Comparison of ENCODE assay signal across 8 cellular contexts in genomic region chr12:71746983-71747611, GRCh38. TPM values are rescaled to one million over a fixed set of nuclear protein-coding genes. Genes with fewer than 3 reads are reported as not detected.
DNase-seq lines count a peak whose midpoint lies in the region; ATAC-seq and TF ChIP-seq lines count a peak whose summit lies in the region.

No MANE protein-coding gene starts in this region.

- peak; percentile 62 for TF ChIP-seq CTCF in GM12865 (IDR thresholded peaks at IDR 0.05; ENCODE audit: insufficient read depth, low read depth, low read length, missing control alignments)
- peak; percentile 31 to 97 (median 84) for TF ChIP-seq CTCF in Peyer's patch (IDR thresholded peaks at IDR 0.05)
- peak; percentile 79 for TF ChIP-seq CTCF in parathyroid adenoma (IDR thresholded peaks at IDR 0.05)

- H3K27me3 ChIP-seq in Peyer's patch: no peaks in the 10 kb centered on the region
- H3K27me3 ChIP-seq in parathyroid adenoma (ENCODE audit: control insufficient read depth, insufficient read depth, low read length): no peaks in the 10 kb centered on the region

- TF ChIP-seq POLR2A in Peyer's patch (IDR thresholded peaks at IDR 0.05): no peak

- H3K79me2 ChIP-seq in parathyroid adenoma: no peaks in the 10 kb centered on the region

- no peaks in the 10 kb centered on the region for H3K9me3 ChIP-seq in Peyer's patch
- H3K9me3 ChIP-seq in parathyroid adenoma (ENCODE audit: control insufficient read depth, low read length): no peaks in the 10 kb centered on the region

- peak overlapping the region; percentile 2 for H2AFZ ChIP-seq in parathyroid adenoma

- H3K36me3 ChIP-seq in Peyer's patch (no peaks in the 10 kb centered on the region), parathyroid adenoma (ENCODE audit: control insufficient read depth, insufficient read depth, low read length) (no peaks in the 10 kb centered on the region)

- H3K4me1 ChIP-seq in Peyer's patch (no peaks in the 10 kb centered on the region), parathyroid adenoma (no peaks in the 10 kb centered on the region)

- peak; percentile 90 for ATAC-seq in GM21825 (IDR thresholded peaks at IDR 0.05; ENCODE audit: unreplicated experiment)

- no peak overlapping the region for H3K4me2 ChIP-seq in parathyroid adenoma (ENCODE audit: low read length)

- DNase-seq in GM12865 (ENCODE audit: low read depth) (peak; percentile 80), Peyer's patch (peak in 1 of 3 donors; percentile 65), germinal center (ENCODE audit: low spot score) (peak; percentile 38), OCI-M2 (lab: John Stamatoyannopoulos, UW; ENCODE audit: unreplicated experiment) (no peak)
- DNase-seq in Jurkat, Clone E6-1 (ENCODE audit: low read depth, low spot score): peak; percentile 50
- DNase-seq in activated effector memory CD4-positive, alpha-beta T cell treated with anti-CD3 and anti-CD28 coated beads, Interleukin-2, amount 50 U/mL, for 16 hours: peak; percentile 75

- H3K27ac ChIP-seq in Peyer's patch: no peak overlapping the region
- H3K27ac ChIP-seq in parathyroid adenoma: no peak overlapping the region

- H3K9ac ChIP-seq in parathyroid adenoma: no peak overlapping the region

- no peak overlapping the region for H3K4me3 ChIP-seq in GM12865 (ENCODE audit: low read depth, low read length)
- H3K4me3 ChIP-seq in Jurkat, Clone E6-1 (ENCODE audit: low read length): no peak overlapping the region
- no peak overlapping the region for H3K4me3 ChIP-seq in Peyer's patch
- no peak overlapping the region for H3K4me3 ChIP-seq in parathyroid adenoma (ENCODE audit: low read depth, low read length)

RNA-seq across cellular contexts. Expression of gene RAB21, which starts 7.6 kb away (rescaled TPM):
- polyA plus RNA-seq in Jurkat, Clone E6-1 (2012; ENCODE audit: insufficient read depth, insufficient read length): 29.9 TPM
- total RNA-seq in Peyer's patch: 10 to 100 TPM; 11.2 to 34.7 (median 14.2) TPM
